Comparison of ENCODE assay signal across 8 cellular contexts in the genomic region with DNA sequence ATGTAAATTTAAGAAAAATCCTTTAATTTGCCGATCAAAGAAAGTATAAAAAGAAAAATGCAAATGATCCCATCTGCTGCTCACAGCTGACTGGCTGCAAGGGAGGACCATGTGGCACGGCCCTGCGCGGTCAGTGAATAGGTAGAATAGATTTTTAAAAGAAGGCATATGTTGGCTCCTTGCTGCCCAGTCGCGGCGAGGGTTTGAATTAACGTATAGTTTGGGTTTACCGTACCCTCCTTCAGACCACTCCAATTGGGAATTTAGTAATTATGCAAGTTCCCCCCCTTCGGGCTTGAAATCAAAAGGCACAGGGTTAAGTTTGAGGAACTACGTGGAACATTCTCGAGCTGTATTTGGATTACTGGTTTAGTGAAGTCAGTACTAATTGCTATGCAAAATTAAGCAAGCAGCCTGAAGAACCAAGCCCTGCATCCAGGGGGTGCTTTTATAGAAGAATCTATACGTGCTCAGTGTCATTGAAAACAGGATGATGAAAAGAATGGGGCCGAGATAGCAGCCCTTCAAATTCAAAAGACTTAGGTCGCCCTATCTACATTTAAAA. TPM values are rescaled to one million over a fixed set of nuclear protein-coding genes. Genes with fewer than 3 reads are reported as not detected.
A peak's percentile ranks its signal among the peaks of the same experiment; 100 is the strongest.
DNase-seq lines count a peak whose midpoint lies in the region; ATAC-seq, FAIRE-seq and TF ChIP-seq lines count a peak whose summit lies in the region.

No MANE protein-coding gene starts in this region.

- peaks cover 12% of the 10 kb centered on the region for H3K27me3 ChIP-seq in ACC112 (ENCODE audit: insufficient read depth, low read length)
- H3K27me3 ChIP-seq in foreskin keratinocyte = no peaks in the 10 kb centered on the region

- peak; percentile 48 for ATAC-seq in foreskin keratinocyte
- no peak for ATAC-seq in HG03432 (IDR thresholded peaks at IDR 0.05; ENCODE audit: unreplicated experiment)
- no peak for ATAC-seq in HG03460 (IDR thresholded peaks at IDR 0.05; ENCODE audit: unreplicated experiment)

- H3K27ac Mint-ChIP-seq in osteocyte (ENCODE audit: unreplicated experiment) = peak overlapping the region; percentile 41

- H3K4me1 ChIP-seq in ACC112 (ENCODE audit: control insufficient read depth, insufficient read depth, low read length, unreplicated experiment) (peaks cover 15% of the 10 kb centered on the region), foreskin keratinocyte (no peaks in the 10 kb centered on the region)

- peak; percentile 28 for DNase-seq in GM19239 (ENCODE audit: insufficient read length, low spot score)
- peak; percentile 75 for DNase-seq in NCI-H2196 treated with DMSO at 0.1 percent for 48 hours (lab: John Stamatoyannopoulos, UW; ENCODE audit: unreplicated experiment)
- peak; percentile 21 to 34 for DNase-seq in activated CD4-positive, alpha-beta T cell treated with anti-CD3 and anti-CD28 coated beads, Interleukin-2, amount 50 U/mL, for 48 hours
- DNase-seq in foreskin keratinocyte = peak in 1 of 2 donors; percentile 60
- DNase-seq in osteocyte (ENCODE audit: extremely low spot score, unreplicated experiment) = no peak

- no peaks in the 10 kb centered on the region for H3K36me3 Mint-ChIP-seq in osteocyte (ENCODE audit: unreplicated experiment)

- H3K27me3 Mint-ChIP-seq in osteocyte (ENCODE audit: unreplicated experiment) = peaks cover 13% of the 10 kb centered on the region

- H3K4me3 ChIP-seq in ACC112 (ENCODE audit: low read depth, low read length) = peak overlapping the region; percentile 87

- no peaks in the 10 kb centered on the region for H3K9me3 Mint-ChIP-seq in osteocyte (ENCODE audit: unreplicated experiment)

- H3K79me2 ChIP-seq in ACC112 (ENCODE audit: control insufficient read depth, insufficient read depth, low read length, unreplicated experiment) = no peaks in the 10 kb centered on the region

- TF ChIP-seq CTCF in foreskin keratinocyte (conservative IDR thresholded peaks at IDR 0.05) (peak; percentile 24), osteocyte (IDR thresholded peaks at IDR 0.05) (peak; percentile 12)

- peaks cover 20% of the 10 kb centered on the region for H3K4me1 Mint-ChIP-seq in osteocyte (ENCODE audit: unreplicated experiment)

- peak; percentile 78 for FAIRE-seq in GM19239 (lab: Jason Lieb, UNC)

- H2AFZ ChIP-seq in ACC112 (ENCODE audit: low read length, unreplicated experiment) = peak overlapping the region; percentile 90

- H3K4me3 Mint-ChIP-seq in osteocyte (ENCODE audit: unreplicated experiment) = peak overlapping the region; percentile 77

- no peak overlapping the region for H3K27ac ChIP-seq in ACC112 (ENCODE audit: low read depth, low read length)
- no peak overlapping the region for H3K27ac ChIP-seq in foreskin keratinocyte

- H3K36me3 ChIP-seq in ACC112 (ENCODE audit: insufficient read depth, low read length) = no peaks in the 10 kb centered on the region

RNA-seq across cellular contexts. Expression of gene BEND3, which starts 1.1 kb away (rescaled TPM):
- total RNA-seq in foreskin keratinocyte (8.3 and 8.4 TPM in 2 replicates), osteocyte (4.4 and 4.5 TPM in 2 replicates)
- polyA plus RNA-seq in foreskin keratinocyte = 1.9 and 2.1 TPM in 2 replicates
